2 cellular contexts compared by ENCODE assay signal in genomic region chr1:1827089-1827433, GRCh38.
TF ChIP-seq lines count a peak whose summit lies in the region.

No MANE protein-coding gene starts in this region.

TF ChIP-seq in IMR-90, 13 proteins besides CTCF, POLR2A, EP300 and RAD21:
- TF ChIP-seq RFX5 (IDR thresholded peaks at IDR 0.05; ENCODE audit: low read depth, low read length) (no peak), ELK1 (IDR thresholded peaks at IDR 0.05; ENCODE audit: borderline replicate concordance, low read depth, low read length) (no peak)

TF ChIP-seq in H1, 55 proteins besides CTCF, POLR2A, EP300 and RAD21:
- TF ChIP-seq SIRT6 (IDR thresholded peaks at IDR 0.05; ENCODE audit: low read length), result no peak
- no peak for TF ChIP-seq KDM1A (IDR thresholded peaks at IDR 0.05; ENCODE audit: borderline replicate concordance, low read length)
- TF ChIP-seq CHD1 (IDR thresholded peaks at IDR 0.05; ENCODE audit: low read depth, low read length), result no peak
- TF ChIP-seq TCF12 (IDR thresholded peaks at IDR 0.05; ENCODE audit: low read depth, low read length), result no peak
- TF ChIP-seq MAX (IDR thresholded peaks at IDR 0.05), result no peak
- no peak for TF ChIP-seq USF2 (IDR thresholded peaks at IDR 0.05; ENCODE audit: low read length)
- no peak for TF ChIP-seq SRF (IDR thresholded peaks at IDR 0.05; ENCODE audit: low read depth, low read length)
- no peak for TF ChIP-seq ATF2 (IDR thresholded peaks at IDR 0.05; ENCODE audit: low read length)
- no peak for TF ChIP-seq FOSL1 (IDR thresholded peaks at IDR 0.05; ENCODE audit: insufficient read depth, low read depth, low read length)
- no peak for TF ChIP-seq JUND (IDR thresholded peaks at IDR 0.05; ENCODE audit: low read length)
- TF ChIP-seq TAF1 (IDR thresholded peaks at IDR 0.05; ENCODE audit: low read depth, low read length), result no peak
- TF ChIP-seq EGR1 (IDR thresholded peaks at IDR 0.05; ENCODE audit: borderline replicate concordance, low read depth, low read length), result no peak
